ENCODE assay signal across 1 cellular context in the genomic region with DNA sequence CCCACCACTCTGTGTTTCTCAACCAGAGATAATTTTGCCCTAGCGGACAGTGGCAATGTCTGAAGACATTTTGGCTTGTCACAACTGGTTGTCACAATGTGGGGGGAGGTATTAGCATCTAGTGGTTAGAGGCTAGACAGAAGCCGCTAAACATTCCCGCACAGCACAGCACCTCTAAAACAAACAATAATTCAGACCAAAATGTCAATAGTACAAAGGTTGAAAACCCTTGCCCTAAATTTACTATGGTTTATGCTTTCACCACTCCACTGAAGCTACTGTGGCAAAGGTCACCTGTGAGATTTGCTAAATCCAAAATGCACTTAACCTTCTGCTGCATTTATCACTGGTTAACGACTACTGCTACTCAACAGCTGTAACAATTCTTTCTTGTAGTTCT.
TF ChIP-seq lines count a peak whose summit lies in the region.

No MANE protein-coding gene starts in this region.

TF ChIP-seq in HepG2, 621 proteins besides CTCF, POLR2A, EP300 and RAD21 (continued from another document and continues in another):
- TF ChIP-seq POGK (CRISPR knock-in tag; conservative IDR thresholded peaks at IDR 0.05): no peak
- TF ChIP-seq ZNF780A (CRISPR knock-in tag; IDR thresholded peaks at IDR 0.05): no peak
- no peak for TF ChIP-seq NAIF1 (CRISPR knock-in tag; IDR thresholded peaks at IDR 0.05; ENCODE audit: borderline replicate concordance)
- TF ChIP-seq SMAD9 (CRISPR knock-in tag; IDR thresholded peaks at IDR 0.05): no peak
- TF ChIP-seq ZSCAN12 (CRISPR knock-in tag; IDR thresholded peaks at IDR 0.05): no peak
- TF ChIP-seq, protein P1, sequence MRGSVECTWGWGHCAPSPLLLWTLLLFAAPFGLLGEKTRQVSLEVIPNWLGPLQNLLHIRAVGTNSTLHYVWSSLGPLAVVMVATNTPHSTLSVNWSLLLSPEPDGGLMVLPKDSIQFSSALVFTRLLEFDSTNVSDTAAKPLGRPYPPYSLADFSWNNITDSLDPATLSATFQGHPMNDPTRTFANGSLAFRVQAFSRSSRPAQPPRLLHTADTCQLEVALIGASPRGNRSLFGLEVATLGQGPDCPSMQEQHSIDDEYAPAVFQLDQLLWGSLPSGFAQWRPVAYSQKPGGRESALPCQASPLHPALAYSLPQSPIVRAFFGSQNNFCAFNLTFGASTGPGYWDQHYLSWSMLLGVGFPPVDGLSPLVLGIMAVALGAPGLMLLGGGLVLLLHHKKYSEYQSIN (CRISPR knock-in tag; IDR thresholded peaks at IDR 0.05; ENCODE audit: borderline replicate concordance): no peak
- no peak for TF ChIP-seq SUZ12 (IDR thresholded peaks at IDR 0.05; ENCODE audit: low read depth, low read length)
- TF ChIP-seq CAMTA2 (CRISPR knock-in tag; IDR thresholded peaks at IDR 0.05; ENCODE audit: borderline replicate concordance): no peak
- no peak for TF ChIP-seq ZNF441 (CRISPR knock-in tag; IDR thresholded peaks at IDR 0.05; ENCODE audit: borderline replicate concordance)
- TF ChIP-seq, protein P2, sequence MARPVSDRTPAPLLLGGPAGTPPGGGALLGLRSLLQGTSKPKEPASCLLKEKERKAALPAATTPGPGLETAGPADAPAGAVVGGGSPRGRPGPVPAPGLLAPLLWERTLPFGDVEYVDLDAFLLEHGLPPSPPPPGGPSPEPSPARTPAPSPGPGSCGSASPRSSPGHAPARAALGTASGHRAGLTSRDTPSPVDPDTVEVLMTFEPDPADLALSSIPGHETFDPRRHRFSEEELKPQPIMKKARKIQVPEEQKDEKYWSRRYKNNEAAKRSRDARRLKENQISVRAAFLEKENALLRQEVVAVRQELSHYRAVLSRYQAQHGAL (CRISPR knock-in tag; IDR thresholded peaks at IDR 0.05; ENCODE audit: not compliant biosample characterization): no peak
- TF ChIP-seq ZBTB1 (CRISPR knock-in tag; IDR thresholded peaks at IDR 0.05; ENCODE audit: borderline replicate concordance): no peak
- no peak for TF ChIP-seq TSC22D2 (CRISPR knock-in tag; IDR thresholded peaks at IDR 0.05; ENCODE audit: borderline replicate concordance)
- no peak for TF ChIP-seq DR1 (CRISPR knock-in tag; IDR thresholded peaks at IDR 0.05)
- no peak for TF ChIP-seq TAF1 (CRISPR knock-in tag; IDR thresholded peaks at IDR 0.05)
- no peak for TF ChIP-seq NKX3-1 (CRISPR knock-in tag; IDR thresholded peaks at IDR 0.05)
- no peak for TF ChIP-seq IRX3 (CRISPR knock-in tag; IDR thresholded peaks at IDR 0.05; ENCODE audit: borderline replicate concordance, low read depth)
- TF ChIP-seq ZNF607 (CRISPR knock-in tag; IDR thresholded peaks at IDR 0.05; ENCODE audit: borderline replicate concordance): no peak
- TF ChIP-seq STAT6 (CRISPR knock-in tag; IDR thresholded peaks at IDR 0.05; ENCODE audit: borderline replicate concordance): no peak
- no peak for TF ChIP-seq GZF1 (CRISPR knock-in tag; IDR thresholded peaks at IDR 0.05)
- no peak for TF ChIP-seq DNMT1 (CRISPR knock-in tag; IDR thresholded peaks at IDR 0.05)
- TF ChIP-seq HOXD1 (CRISPR knock-in tag; IDR thresholded peaks at IDR 0.05): no peak
- TF ChIP-seq ZNF101 (CRISPR knock-in tag; IDR thresholded peaks at IDR 0.05; ENCODE audit: borderline replicate concordance, low read depth): no peak
- TF ChIP-seq, protein P3, sequence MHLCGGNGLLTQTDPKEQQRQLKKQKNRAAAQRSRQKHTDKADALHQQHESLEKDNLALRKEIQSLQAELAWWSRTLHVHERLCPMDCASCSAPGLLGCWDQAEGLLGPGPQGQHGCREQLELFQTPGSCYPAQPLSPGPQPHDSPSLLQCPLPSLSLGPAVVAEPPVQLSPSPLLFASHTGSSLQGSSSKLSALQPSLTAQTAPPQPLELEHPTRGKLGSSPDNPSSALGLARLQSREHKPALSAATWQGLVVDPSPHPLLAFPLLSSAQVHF (CRISPR knock-in tag; IDR thresholded peaks at IDR 0.05): no peak
- no peak for TF ChIP-seq ZFAT (CRISPR knock-in tag; conservative IDR thresholded peaks at IDR 0.05)
- TF ChIP-seq CCAR2 (optimal IDR thresholded peaks at IDR 0.05; ENCODE audit: low read depth, low read length): no peak
- no peak for TF ChIP-seq ZNF33A (CRISPR knock-in tag; IDR thresholded peaks at IDR 0.05; ENCODE audit: borderline replicate concordance)
- TF ChIP-seq ZNF703 (CRISPR knock-in tag; IDR thresholded peaks at IDR 0.05; ENCODE audit: borderline replicate concordance): no peak
- TF ChIP-seq ZKSCAN8 (CRISPR knock-in tag; IDR thresholded peaks at IDR 0.05; ENCODE audit: borderline replicate concordance): 0 out of 2 replicates have a peak, but pooled peaks have one; percentile 52
- no peak for TF ChIP-seq ZKSCAN1 (IDR thresholded peaks at IDR 0.05; ENCODE audit: low read length)
- TF ChIP-seq ZNF296 (CRISPR knock-in tag; conservative IDR thresholded peaks at IDR 0.05): no peak
- TF ChIP-seq KDM6A (CRISPR knock-in tag; IDR thresholded peaks at IDR 0.05; ENCODE audit: low read depth): peak; percentile 90
- TF ChIP-seq ETV5 (CRISPR knock-in tag; IDR thresholded peaks at IDR 0.05; ENCODE audit: borderline replicate concordance): peak; percentile 21; the same call in 1 of the 2 replicates
- no peak for TF ChIP-seq ZNF570 (CRISPR knock-in tag; IDR thresholded peaks at IDR 0.05; ENCODE audit: borderline replicate concordance)
- no peak for TF ChIP-seq ZFP62 (CRISPR knock-in tag; IDR thresholded peaks at IDR 0.05)
- no peak for TF ChIP-seq FIP1L1 (IDR thresholded peaks at IDR 0.05; ENCODE audit: borderline replicate concordance, insufficient read depth, low read depth, low read length)
- TF ChIP-seq ZNF317 (CRISPR knock-in tag; IDR thresholded peaks at IDR 0.05): no peak
- peak; percentile 92 for TF ChIP-seq SALL1 (CRISPR knock-in tag; IDR thresholded peaks at IDR 0.05)
- TF ChIP-seq ZNF768 (CRISPR knock-in tag; IDR thresholded peaks at IDR 0.05): no peak
- 0 out of 2 replicates have a peak, but pooled peaks have one; percentile 24 for TF ChIP-seq KDM3A (CRISPR knock-in tag; IDR thresholded peaks at IDR 0.05; ENCODE audit: low read depth)
- TF ChIP-seq, protein P4, sequence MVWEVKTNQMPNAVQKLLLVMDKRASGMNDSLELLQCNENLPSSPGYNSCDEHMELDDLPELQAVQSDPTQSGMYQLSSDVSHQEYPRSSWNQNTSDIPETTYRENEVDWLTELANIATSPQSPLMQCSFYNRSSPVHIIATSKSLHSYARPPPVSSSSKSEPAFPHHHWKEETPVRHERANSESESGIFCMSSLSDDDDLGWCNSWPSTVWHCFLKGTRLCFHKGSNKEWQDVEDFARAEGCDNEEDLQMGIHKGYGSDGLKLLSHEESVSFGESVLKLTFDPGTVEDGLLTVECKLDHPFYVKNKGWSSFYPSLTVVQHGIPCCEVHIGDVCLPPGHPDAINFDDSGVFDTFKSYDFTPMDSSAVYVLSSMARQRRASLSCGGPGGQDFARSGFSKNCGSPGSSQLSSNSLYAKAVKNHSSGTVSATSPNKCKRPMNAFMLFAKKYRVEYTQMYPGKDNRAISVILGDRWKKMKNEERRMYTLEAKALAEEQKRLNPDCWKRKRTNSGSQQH (CRISPR knock-in tag; IDR thresholded peaks at IDR 0.05; ENCODE audit: low read depth): no peak
- TF ChIP-seq STAT5B (CRISPR knock-in tag; IDR thresholded peaks at IDR 0.05): no peak
- TF ChIP-seq DMTF1 (CRISPR knock-in tag; IDR thresholded peaks at IDR 0.05): no peak
- TF ChIP-seq, protein P5, sequence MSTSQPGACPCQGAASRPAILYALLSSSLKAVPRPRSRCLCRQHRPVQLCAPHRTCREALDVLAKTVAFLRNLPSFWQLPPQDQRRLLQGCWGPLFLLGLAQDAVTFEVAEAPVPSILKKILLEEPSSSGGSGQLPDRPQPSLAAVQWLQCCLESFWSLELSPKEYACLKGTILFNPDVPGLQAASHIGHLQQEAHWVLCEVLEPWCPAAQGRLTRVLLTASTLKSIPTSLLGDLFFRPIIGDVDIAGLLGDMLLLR (CRISPR knock-in tag; IDR thresholded peaks at IDR 0.05): no peak
- no peak for TF ChIP-seq ZNF451 (CRISPR knock-in tag; IDR thresholded peaks at IDR 0.05)
- TF ChIP-seq, protein P6, sequence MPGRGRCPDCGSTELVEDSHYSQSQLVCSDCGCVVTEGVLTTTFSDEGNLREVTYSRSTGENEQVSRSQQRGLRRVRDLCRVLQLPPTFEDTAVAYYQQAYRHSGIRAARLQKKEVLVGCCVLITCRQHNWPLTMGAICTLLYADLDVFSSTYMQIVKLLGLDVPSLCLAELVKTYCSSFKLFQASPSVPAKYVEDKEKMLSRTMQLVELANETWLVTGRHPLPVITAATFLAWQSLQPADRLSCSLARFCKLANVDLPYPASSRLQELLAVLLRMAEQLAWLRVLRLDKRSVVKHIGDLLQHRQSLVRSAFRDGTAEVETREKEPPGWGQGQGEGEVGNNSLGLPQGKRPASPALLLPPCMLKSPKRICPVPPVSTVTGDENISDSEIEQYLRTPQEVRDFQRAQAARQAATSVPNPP (CRISPR knock-in tag; IDR thresholded peaks at IDR 0.05): peak; percentile 53; the same call in 1 of the 2 replicates
- peak; percentile 44; the same call in 1 of the 2 replicates for TF ChIP-seq TOPORS (CRISPR knock-in tag; IDR thresholded peaks at IDR 0.05)
- peak; percentile 74 for TF ChIP-seq MED1 (CRISPR knock-in tag; IDR thresholded peaks at IDR 0.05)
- no peak for TF ChIP-seq GTF2F1 (IDR thresholded peaks at IDR 0.05; ENCODE audit: low read length)
- TF ChIP-seq ZNF569 (CRISPR knock-in tag; IDR thresholded peaks at IDR 0.05; ENCODE audit: borderline replicate concordance): no peak
- TF ChIP-seq RBM22 (optimal IDR thresholded peaks at IDR 0.05; ENCODE audit: low read length): no peak
- peak; percentile 27; the same call in 1 of the 2 replicates for TF ChIP-seq POGZ (CRISPR knock-in tag; IDR thresholded peaks at IDR 0.05)
- no peak for TF ChIP-seq EZH2 (conservative IDR thresholded peaks at IDR 0.05; ENCODE audit: low read depth, low read length)
- no peak for TF ChIP-seq RBM39 (IDR thresholded peaks at IDR 0.05; ENCODE audit: low read depth, low read length, poor library complexity, severe bottlenecking)
- no peak for TF ChIP-seq ZNF773 (CRISPR knock-in tag; IDR thresholded peaks at IDR 0.05; ENCODE audit: borderline replicate concordance)
- no peak for TF ChIP-seq JUNB (CRISPR knock-in tag; IDR thresholded peaks at IDR 0.05; ENCODE audit: borderline replicate concordance)
